8 cellular contexts compared by ENCODE assay signal in the genomic region with DNA sequence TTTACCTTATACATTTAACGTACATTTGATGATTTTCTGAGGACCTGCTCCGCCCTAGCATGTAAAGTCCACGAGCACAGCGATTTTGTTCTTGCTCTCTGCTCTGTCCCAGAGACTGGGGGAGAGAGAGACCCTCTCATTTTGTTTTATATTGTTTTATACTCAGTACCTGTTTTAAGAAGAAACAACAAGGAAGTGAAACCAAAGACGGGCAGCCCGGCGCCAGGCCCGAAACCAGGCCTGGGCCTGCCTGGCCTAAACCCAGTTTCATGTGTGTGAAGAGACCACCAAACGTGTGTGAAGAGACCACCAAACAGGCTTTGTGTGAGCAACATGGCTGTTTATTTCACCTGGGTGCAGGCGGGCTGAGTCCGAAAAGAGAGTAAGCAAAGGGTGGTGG. TPM values are rescaled to one million over a fixed set of nuclear protein-coding genes. Genes with fewer than 3 reads are reported as not detected.
DNase-seq lines count a peak whose midpoint lies in the region; ATAC-seq, FAIRE-seq and TF ChIP-seq lines count a peak whose summit lies in the region.
"Not testable (repeated sequence)": the region's sequence is repeated elsewhere in the genome, so short reads cannot be mapped to it uniquely, and the experiment has no call there.

No MANE protein-coding gene starts in this region.

- not testable (repeated sequence) for H3K9me3 Mint-ChIP-seq in activated naive CD8-positive, alpha-beta T cell (ENCODE audit: low read depth)

- peak overlapping the region; percentile 98 for H3K27ac Mint-ChIP-seq in activated naive CD8-positive, alpha-beta T cell

- not testable (repeated sequence) for TF ChIP-seq POLR2A in thyroid gland (IDR thresholded peaks at IDR 0.05)

- TF ChIP-seq CTCF in DND-41 (IDR thresholded peaks at IDR 0.05; ENCODE audit: borderline replicate concordance, extremely low read depth, low read length, poor library complexity, severe bottlenecking); HL-60 (IDR thresholded peaks at IDR 0.05; ENCODE audit: insufficient read depth, low read length); RWPE2 (IDR thresholded peaks at IDR 0.05; ENCODE audit: poor library complexity, severe bottlenecking); kidney (IDR thresholded peaks at IDR 0.05; ENCODE audit: borderline replicate concordance, extremely low read depth, insufficient read depth); osteoblast (IDR thresholded peaks at IDR 0.05; ENCODE audit: extremely low read depth, low read depth, low read length); thyroid gland (IDR thresholded peaks at IDR 0.05): not testable (repeated sequence)

- intact Hi-C loops in kidney (cut with DNase I); thyroid gland (cut with DNase I): not testable (repeated sequence)

- H3K36me3 ChIP-seq in DND-41 (ENCODE audit: insufficient read depth, low read length); RWPE2 (ENCODE audit: low read depth); endocrine pancreas (ENCODE audit: control insufficient read depth, insufficient read depth, low read length); kidney (ENCODE audit: control insufficient read depth in 1 of 2, insufficient read depth in 2 of 2, low read length in 2 of 2); osteoblast (ENCODE audit: insufficient read depth, low read length); thyroid gland: not testable (repeated sequence)

- not testable (repeated sequence) for DNase-seq in DND-41; HL-60 (ENCODE audit: low read depth in 1 of 2, low spot score in 1 of 2); RWPE2 (ENCODE audit: low spot score); kidney; osteoblast (ENCODE audit: insufficient read length, low spot score, missing footprints); thyroid gland

- H4K20me1 ChIP-seq in DND-41 (ENCODE audit: insufficient read depth, low read length); osteoblast (ENCODE audit: insufficient read depth, low read length): not testable (repeated sequence)

- H3K27me3 Mint-ChIP-seq in activated naive CD8-positive, alpha-beta T cell: not testable (repeated sequence)

- H3K27me3 ChIP-seq in DND-41 (ENCODE audit: insufficient read depth, low read length, poor library complexity); HL-60 (ENCODE audit: insufficient read depth, poor library complexity, severe bottlenecking); RWPE2 (ENCODE audit: insufficient read depth, poor library complexity, severe bottlenecking); endocrine pancreas (ENCODE audit: control insufficient read depth, insufficient read depth, low read length); osteoblast (ENCODE audit: insufficient read depth, low read length); thyroid gland: not testable (repeated sequence)

- H3K36me3 Mint-ChIP-seq in activated naive CD8-positive, alpha-beta T cell: not testable (repeated sequence)

- peaks cover 32% of the 10 kb centered on the region for H3K4me1 ChIP-seq in DND-41 (ENCODE audit: insufficient read depth, low read length)
- H3K4me1 ChIP-seq in RWPE2 (ENCODE audit: insufficient read depth, poor library complexity, severe bottlenecking); endocrine pancreas (ENCODE audit: control insufficient read depth, insufficient read depth, low read length); kidney (ENCODE audit: control insufficient read depth in 1 of 2, insufficient read depth in 1 of 2, low read depth in 1 of 2, low read length in 2 of 2): not testable (repeated sequence)
- peaks cover 11% of the 10 kb centered on the region for H3K4me1 ChIP-seq in osteoblast (ENCODE audit: insufficient read depth, low read length)
- H3K4me1 ChIP-seq in thyroid gland: peaks cover 17 to 20% of the 10 kb centered on the region in 2 donors

- ATAC-seq in DND-41 (ENCODE audit: insufficient read depth, low read depth); RWPE2 (ENCODE audit: low read depth): not testable (repeated sequence)

- H3K9ac ChIP-seq in DND-41 (ENCODE audit: low read depth, low read length) (peak overlapping the region; percentile 73), kidney (ENCODE audit: low read length in 2 of 2) (peak overlapping the region in 1 of 2 donors; percentile 87)
- H3K9ac ChIP-seq in endocrine pancreas (ENCODE audit: control insufficient read depth, insufficient read depth, low read length): not testable (repeated sequence)

- peak overlapping the region; percentile 93 for H3K4me3 Mint-ChIP-seq in activated naive CD8-positive, alpha-beta T cell

- not testable (repeated sequence) for H3K9me3 ChIP-seq in DND-41 (ENCODE audit: insufficient read depth, low read length, severe bottlenecking); RWPE2 (ENCODE audit: severe bottlenecking); endocrine pancreas (ENCODE audit: control insufficient read depth, low read length); kidney (ENCODE audit: control insufficient read depth in 1 of 2, low read length in 2 of 2); osteoblast (ENCODE audit: low read depth, low read length); thyroid gland

- H3K4me3 ChIP-seq in DND-41 (ENCODE audit: low read depth in 1 of 2, low read length in 2 of 2) (peak overlapping the region; percentile 19 to 97; a peak in 3 of 4 replicates), RWPE2 (ENCODE audit: severe bottlenecking) (peak overlapping the region; percentile 66), endocrine pancreas (ENCODE audit: control insufficient read depth, insufficient read depth, low read length) (peak overlapping the region; percentile 94), kidney (ENCODE audit: low read length in 2 of 2) (peak overlapping the region; percentile 84 to 99), osteoblast (ENCODE audit: insufficient read depth, low read length) (peak overlapping the region; percentile 93), thyroid gland (replicated peaks in 1 of 3) (peak overlapping the region in 1 of 3 donors; percentile 70)
- not testable (repeated sequence) for H3K4me3 ChIP-seq in HL-60 (replicated peaks; ENCODE audit: insufficient read depth, low read length)

- WGBS in thyroid gland, 2 donors: 88 to 89% methylated on average over 11 of the region's 11 CpGs

- H2AFZ ChIP-seq in DND-41 (ENCODE audit: low read depth, low read length) (peak overlapping the region; percentile 93), osteoblast (ENCODE audit: low read length) (peak overlapping the region; percentile 91)

- H3K27ac ChIP-seq in DND-41 (ENCODE audit: low read length) (peak overlapping the region; percentile 82), HL-60 (replicated peaks) (peak overlapping the region; percentile 75), RWPE2 (ENCODE audit: poor library complexity, severe bottlenecking) (peak overlapping the region; percentile 7), kidney (ENCODE audit: low read depth in 2 of 2, low read length in 2 of 2) (peak overlapping the region in 1 of 2 donors; percentile 69), osteoblast (ENCODE audit: low read depth, low read length) (peak overlapping the region; percentile 87), thyroid gland (peak overlapping the region; percentile 37 to 80 (median 78))

- H3K4me1 Mint-ChIP-seq in activated naive CD8-positive, alpha-beta T cell (ENCODE audit: low read depth): peaks cover 27% of the 10 kb centered on the region

- H3K79me2 ChIP-seq in DND-41 (ENCODE audit: insufficient read depth, low read length) (peaks cover 35% of the 10 kb centered on the region), osteoblast (ENCODE audit: insufficient read depth, low read length) (peaks cover 39% of the 10 kb centered on the region)

- H3K4me2 ChIP-seq in DND-41 (ENCODE audit: insufficient read depth, low read length) (peak overlapping the region; percentile 90), osteoblast (ENCODE audit: insufficient read depth, low read length) (peak overlapping the region; percentile 96)

- not testable (repeated sequence) for FAIRE-seq in kidney (lab: Jason Lieb, UNC)

RNA-seq across cellular contexts. Expression of gene C12orf76, which starts 0.7 kb away (rescaled TPM):
- total RNA-seq in kidney (14.6 TPM), osteoblast (7.6 and 9.4 TPM in 2 replicates), thyroid gland (10 to 100 TPM; 16.1 to 41.5 (median 21.9) TPM)
- 15.8 TPM for polyA plus RNA-seq in kidney (ENCODE audit: insufficient read depth, low read depth, low replicate concordance)

RNA-seq across cellular contexts. Expression of gene ANKRD13A, which starts 49.8 kb away (rescaled TPM):
- total RNA-seq in kidney (68.0 TPM), osteoblast (94.1 and 113 TPM in 2 replicates), thyroid gland (100 to 1,000 TPM; 125 to 167 (median 137) TPM)
- 23.2 TPM for polyA plus RNA-seq in kidney (ENCODE audit: insufficient read depth, low read depth, low replicate concordance)

RNA-seq across cellular contexts. Expression of gene GIT2, which starts 52.9 kb away (rescaled TPM):
- 46.2 TPM for total RNA-seq in kidney
- 10.4 TPM for polyA plus RNA-seq in kidney (ENCODE audit: insufficient read depth, low read depth, low replicate concordance)
- 43.4 and 45.4 TPM in 2 replicates for total RNA-seq in osteoblast
- 10 to 100 TPM; 54.4 to 69.4 (median 60.1) TPM for total RNA-seq in thyroid gland
